9 cellular contexts compared by ENCODE assay signal in genomic region chr5:138032028-138032571, GRCh38. TPM values are rescaled to one million over a fixed set of nuclear protein-coding genes. Genes with fewer than 3 reads are reported as not detected.
DNase-seq lines count a peak whose midpoint lies in the region; ATAC-seq and TF ChIP-seq lines count a peak whose summit lies in the region.
"Had no signal": no experiment of that assay in that cellular context is flagged by ENCODE, and none has a peak within 500 bp of the region (broad histone marks: within the 10 kb centered on the region; RNA-seq: fewer than 3 reads in every experiment).

No MANE protein-coding gene starts in this region.

- H3K27ac ChIP-seq in testis, result peak overlapping the region; percentile 99 to 100

- peak overlapping the region; percentile 88 to 99 for H3K4me3 ChIP-seq in testis

- no peak for TF ChIP-seq CTCF in testis (IDR thresholded peaks at IDR 0.05)

- H3K4me3 Mint-ChIP-seq in memory B cell, result peak overlapping the region; percentile 99

- H3K36me3 ChIP-seq in testis (ENCODE audit: low read depth, missing control alignments), result no peaks in the 10 kb centered on the region

- H3K9me3 Mint-ChIP-seq in memory B cell, result no peaks in the 10 kb centered on the region

- no peaks in the 10 kb centered on the region for H3K27me3 ChIP-seq in testis

- H3K4me1 Mint-ChIP-seq in memory B cell, result peaks cover 37% of the 10 kb centered on the region

- H3K4me1 ChIP-seq in testis, result peaks cover 33% of the 10 kb centered on the region

- peak; percentile 43 for ATAC-seq in GM19452 (IDR thresholded peaks at IDR 0.05; ENCODE audit: unreplicated experiment)
- peak; percentile 45 for ATAC-seq in HG03460 (IDR thresholded peaks at IDR 0.05; ENCODE audit: unreplicated experiment)
- peak; percentile 57 for ATAC-seq in memory B cell (ENCODE audit: low read depth)

- WGBS in testis, 2 donors, result 3 to 5% methylated on average over 20 to 24 of the region's 24 CpGs

- H3K27ac Mint-ChIP-seq in memory B cell, result peak overlapping the region; percentile 98

- intact Hi-C loops in testis (cut with DNase I; ENCODE audit: low total_unique reads), result loop anchor here (10.0 kb wide), 1 partner anchor 103 kb away; the partner anchor contains the start of gene NME5

- no peaks in the 10 kb centered on the region for H3K27me3 Mint-ChIP-seq in memory B cell

- TF ChIP-seq POLR2A in testis (IDR thresholded peaks at IDR 0.05), result no peak

- H3K36me3 Mint-ChIP-seq in memory B cell, result peaks cover 5% of the 10 kb centered on the region

- H3K9me3 ChIP-seq in testis, result no peaks in the 10 kb centered on the region

- DNase-seq in EH (ENCODE audit: low read depth), result peak; percentile 62
- peak; percentile 33 for DNase-seq in T follicular helper cell (ENCODE audit: low read depth)
- DNase-seq in effector CD8-positive, alpha-beta T cell (lab: John Stamatoyannopoulos, UW), result peak; percentile 52
- DNase-seq in memory B cell (ENCODE audit: low spot score in 2 of 2), result no peak
- peak; percentile 73 for DNase-seq in testis
- DNase-seq in hepatic stellate cell (ENCODE audit: low spot score), result no peak

RNA-seq across cellular contexts. Expression of gene FAM13B, which starts 0.8 kb away (rescaled TPM):
- 100 to 1,000 TPM; 125 to 134 TPM for total RNA-seq in testis
- polyA plus RNA-seq in testis (ENCODE audit: insufficient read depth, low read depth, low replicate concordance), result 56.5 TPM

RNA-seq across cellular contexts. Expression of gene WNT8A, which starts 51.7 kb away (rescaled TPM):
- 1 to 10 TPM in 1 of 2 donors, under 1 TPM in 1; 0.71 to 1.3 TPM for total RNA-seq in testis
- polyA plus RNA-seq in testis (ENCODE audit: insufficient read depth, low read depth, low replicate concordance), result 1.4 TPM
- total RNA-seq: lung microvascular endothelial cell had no signal

Comparison
In these comparisons a context has a peak if more than half of its experiments do, and no peak if none do; other contexts are left out.
1. DNase-seq: peak in EH (single experiment), T follicular helper cell (single experiment), effector CD8-positive, alpha-beta T cell (single experiment) and testis (single experiment); none in memory B cell (0 of 2) and hepatic stellate cell (single experiment).
2. Peak in every context shown above with its lines, with median percentiles within 50 percentile points of each other: ATAC-seq.